8 cellular contexts compared by ENCODE assay signal in the genomic region with DNA sequence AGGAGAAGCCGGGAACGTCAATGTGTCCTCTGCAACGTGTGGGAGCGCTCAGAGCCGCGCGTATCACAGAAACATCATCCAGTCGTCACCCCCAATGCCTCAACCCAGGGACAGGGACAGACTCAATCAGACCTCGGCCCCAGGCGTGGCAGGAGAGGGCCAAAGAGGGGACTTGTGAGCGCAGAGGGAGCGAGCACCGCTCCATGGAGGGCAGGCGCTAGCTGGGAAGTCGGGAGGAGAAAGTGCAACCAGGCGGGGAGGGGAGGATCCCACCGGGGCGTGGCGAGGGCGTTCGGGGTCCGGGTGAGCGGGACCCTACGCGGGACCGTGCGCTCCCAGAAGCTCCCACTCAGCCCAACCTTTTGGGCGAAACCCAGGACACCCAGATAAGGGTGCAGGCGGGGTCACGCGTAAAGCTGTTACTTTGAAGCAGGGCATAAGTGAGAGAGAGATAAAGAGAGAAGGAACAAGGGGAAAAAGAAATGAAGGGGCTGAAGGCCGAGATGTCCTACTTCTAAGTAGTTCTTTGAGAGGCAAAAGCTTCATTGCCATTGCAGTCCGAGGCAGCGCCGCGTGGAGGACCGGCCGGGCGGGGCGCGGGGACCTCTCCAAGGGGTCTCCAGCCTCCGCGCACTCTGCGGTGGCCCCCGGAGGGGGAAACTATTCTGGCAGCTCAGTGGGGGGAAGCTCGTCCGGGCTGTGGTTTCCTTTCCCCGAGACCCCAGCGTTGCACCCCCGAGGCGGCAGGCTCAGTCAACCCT. TPM values are rescaled to one million over a fixed set of nuclear protein-coding genes. Genes with fewer than 3 reads are reported as not detected.
DNase-seq lines count a peak whose midpoint lies in the region; ATAC-seq and TF ChIP-seq lines count a peak whose summit lies in the region.

No MANE protein-coding gene starts in this region.

- peaks cover 16 to 34% (median 25%) of the 10 kb centered on the region in 3 donors for H3K4me1 Mint-ChIP-seq in CD8-positive, alpha-beta memory T cell
- peaks cover 11% of the 10 kb centered on the region for H3K4me1 Mint-ChIP-seq in chondrocyte (ENCODE audit: low read depth)

- peaks cover 0 to 5% (median 0%) of the 10 kb centered on the region in 3 donors for H3K36me3 Mint-ChIP-seq in CD8-positive, alpha-beta memory T cell
- no peaks in the 10 kb centered on the region for H3K36me3 Mint-ChIP-seq in chondrocyte (ENCODE audit: low read depth)

- H3K4me1 ChIP-seq in CD8-positive, alpha-beta memory T cell (ENCODE audit: insufficient read depth, low read length): peaks cover 26% of the 10 kb centered on the region

- peak overlapping the region; percentile 85 to 98 (median 90) for H3K4me3 Mint-ChIP-seq in CD8-positive, alpha-beta memory T cell
- H3K4me3 Mint-ChIP-seq in chondrocyte (ENCODE audit: unreplicated experiment): peak overlapping the region; percentile 81

- TF ChIP-seq CTCF in HFF-Myc (IDR thresholded peaks at IDR 0.05; ENCODE audit: low read depth, low read length, missing control alignments) (no peak), chondrocyte (IDR thresholded peaks at IDR 0.05) (no peak)

- H3K27ac Mint-ChIP-seq in CD8-positive, alpha-beta memory T cell: peak overlapping the region in 6 of 8 donors; percentile 2 to 87 (median 48)
- peak overlapping the region; percentile 77 for H3K27ac Mint-ChIP-seq in chondrocyte (ENCODE audit: unreplicated experiment)

- H3K9ac ChIP-seq in SK-N-MC (ENCODE audit: insufficient read length): peak overlapping the region; percentile 61

- no peaks in the 10 kb centered on the region for H3K36me3 ChIP-seq in CD8-positive, alpha-beta memory T cell (ENCODE audit: insufficient read depth, low read length)
- no peaks in the 10 kb centered on the region for H3K36me3 ChIP-seq in SK-N-MC (ENCODE audit: insufficient read depth, low read length)

- no peaks in the 10 kb centered on the region for H3K9me3 ChIP-seq in CD8-positive, alpha-beta memory T cell (ENCODE audit: low read length)
- no peaks in the 10 kb centered on the region for H3K9me3 ChIP-seq in SK-N-MC (ENCODE audit: low read depth, low read length)

- POLR2A ChIA-PET in CD8-positive, alpha-beta memory T cell (lab: Charles Lee): interaction anchor here (0.8 kb wide), 1 partner anchor 30 kb away, joined by 5 read pairs; the partner anchor contains the start of gene PDSS2

- intact Hi-C loops in left colon (cut with DNase I, micrococcal nuclease): no loop called here

- CTCF ChIA-PET in CD8-positive, alpha-beta memory T cell (lab: Charles Lee): interaction anchor here (2.0 kb wide), 1 partner anchor 30 kb away, joined by 6 read pairs; the partner anchor contains the start of gene PDSS2

- H3K4me3 ChIP-seq in CD8-positive, alpha-beta memory T cell (ENCODE audit: low read length): peak overlapping the region; percentile 44
- H3K4me3 ChIP-seq in HFF-Myc (replicated peaks; ENCODE audit: low read depth, low read length) (peak overlapping the region; percentile 69), SK-N-MC (peak overlapping the region; percentile 88)

- no peak overlapping the region for H3K27ac ChIP-seq in CD8-positive, alpha-beta memory T cell (ENCODE audit: low read depth, low read length)
- no peak overlapping the region for H3K27ac ChIP-seq in SK-N-MC

- peaks cover 56% of the 10 kb centered on the region for H3K27me3 ChIP-seq in CD8-positive, alpha-beta memory T cell (ENCODE audit: insufficient read depth, low read length, poor library complexity, severe bottlenecking)

- ATAC-seq in left colon (peak; percentile 50), GM21526 (IDR thresholded peaks at IDR 0.05; ENCODE audit: low FRiP score, unreplicated experiment) (no peak)

- H3K27me3 Mint-ChIP-seq in CD8-positive, alpha-beta memory T cell: peaks cover 28 to 53% of the 10 kb centered on the region in 2 donors
- H3K27me3 Mint-ChIP-seq in chondrocyte (ENCODE audit: low read depth): peaks cover 11% of the 10 kb centered on the region

- H3K9me3 Mint-ChIP-seq in CD8-positive, alpha-beta memory T cell: peaks cover 0 to 2% (median 0%) of the 10 kb centered on the region in 5 donors
- no peaks in the 10 kb centered on the region for H3K9me3 Mint-ChIP-seq in chondrocyte (ENCODE audit: low read depth)

- DNase-seq in CD8-positive, alpha-beta memory T cell: peak in 4 of 5 donors; percentile 1 to 47 (median 14)
- no peak for DNase-seq in HFF-Myc (ENCODE audit: extremely low read depth, low read depth)
- DNase-seq in SK-N-MC (ENCODE audit: low read depth, low spot score): no peak
- no peak for DNase-seq in chondrocyte (ENCODE audit: low spot score)
- peak in 1 of 2 donors; percentile 36 for DNase-seq in left colon
- peak; percentile 29 to 34 for DNase-seq in stimulated activated CD4-positive, alpha-beta T cell treated with anti-CD3 and anti-CD28 coated beads, Interleukin-2, amount 100 ng/mL, for 24 hours
- DNase-seq in NCI-H2081 (lab: John Stamatoyannopoulos, UW): no peak

RNA-seq across cellular contexts. Expression of gene SOBP, which starts 0.9 kb away (rescaled TPM):
- 1 to 10 TPM in 1 of 2 experiments, under 1 TPM in 1; 0.79 to 1.0 TPM for total RNA-seq in CD8-positive, alpha-beta memory T cell
- polyA plus RNA-seq in CD8-positive, alpha-beta memory T cell: 0.30 TPM
- 6.6 to 9.8 TPM (median 6.7 TPM) in 3 replicates for total RNA-seq in chondrocyte
- 1 to 10 TPM in 1 of 2 donors, under 1 TPM in 1; 0.70 to 4.6 TPM for total RNA-seq in left colon

RNA-seq across cellular contexts. Expression of gene PDSS2, which starts 29.7 kb away (rescaled TPM):
- 10 to 100 TPM; 13.7 to 14.2 TPM for total RNA-seq in CD8-positive, alpha-beta memory T cell
- polyA plus RNA-seq in CD8-positive, alpha-beta memory T cell: 13.4 TPM
- 10.1 to 13.1 TPM (median 10.4 TPM) in 3 replicates for total RNA-seq in chondrocyte
- 10 to 100 TPM; 22.5 to 29.4 TPM for total RNA-seq in left colon

Comparison
In these comparisons a context has a peak if more than half of its experiments do, and no peak if none do; other contexts are left out.
1. DNase-seq: peak in CD8-positive, alpha-beta memory T cell (4 of 5) and stimulated activated CD4-positive, alpha-beta T cell treated with anti-CD3 and anti-CD28 coated beads, Interleukin-2, amount 100 ng/mL, for 24 hours (2 of 2); none in HFF-Myc (single experiment), SK-N-MC (single experiment), chondrocyte (single experiment) and NCI-H2081 (0 of 2).
2. Peak in every context shown above with its lines, with median percentiles within 50 percentile points of each other: H3K4me3 ChIP-seq.